In genomic region chr1:61109910-61110309, GRCh38 we compare ENCODE assay signal across 20 cellular contexts.
"Had no signal": no experiment of that assay in that cellular context is flagged by ENCODE, and none has a peak within 500 bp of the region (broad histone marks: within the 10 kb centered on the region; RNA-seq: fewer than 3 reads in every experiment).

No MANE protein-coding gene starts in this region.

- H3K36me3 Mint-ChIP-seq: stimulated activated memory B cell treated with anti-CD40 and anti-IgM and Interleukin-4, amounts not matched to agents 10 μg/mL and 1 μg/mL and 100 μg/mL, for 72 hours had no signal

- H3K9me3 ChIP-seq: esophagus squamous epithelium, neutrophil, psoas muscle, right lobe of liver, thoracic aorta had no signal

- H3K36me3 ChIP-seq: esophagus squamous epithelium, neutrophil, right lobe of liver, thoracic aorta, transverse colon had no signal

- H3K27ac ChIP-seq: foreskin keratinocyte, hepatocyte, neutrophil had no signal

- DNase-seq: cerebellar nuclear complex; esophagus squamous epithelium; foreskin keratinocyte; head of caudate nucleus; left ventricle myocardium superior; mesenchymal stem cell; psoas muscle; retina; stimulated activated CD4-positive, alpha-beta T cell treated with anti-CD3 and anti-CD28 coated beads, Interleukin-4, amount 100 ng/mL, for 1 hour; stimulated activated naive CD8-positive, alpha-beta T cell treated with anti-CD3 and anti-CD28 coated beads, Interleukin-15, amount 100 ng/mL, for 72 hours; substantia nigra; transverse colon had no signal

- H3K27ac Mint-ChIP-seq: dendritic cell treated with granulocyte-macrophage colony-stimulating factor and Interleukin-4, amounts not matched to agents 40 ng/mL and 50 ng/mL, for 4 days; naive thymus-derived CD8-positive, alpha-beta T cell; stimulated activated memory B cell treated with anti-CD40 and anti-IgM and Interleukin-4, amounts not matched to agents 10 μg/mL and 1 μg/mL and 100 μg/mL, for 72 hours; stimulated activated naive CD8-positive, alpha-beta T cell treated with anti-CD3 and anti-CD28 coated beads, Interleukin-15, amount 100 ng/mL, for 72 hours had no signal

- H3K4me1 ChIP-seq: foreskin keratinocyte had no signal

- H3K4me3 ChIP-seq: esophagus squamous epithelium, hepatocyte, lung, psoas muscle, right lobe of liver, thoracic aorta, transverse colon had no signal

- ATAC-seq: foreskin keratinocyte; naive thymus-derived CD8-positive, alpha-beta T cell; stimulated activated memory B cell treated with anti-CD40 and anti-IgM and Interleukin-4, amounts not matched to agents 10 μg/mL and 1 μg/mL and 100 μg/mL, for 72 hours; stimulated activated naive CD8-positive, alpha-beta T cell treated with anti-CD3 and anti-CD28 coated beads, Interleukin-15, amount 100 ng/mL, for 72 hours had no signal

- H3K9me3 Mint-ChIP-seq: dendritic cell treated with granulocyte-macrophage colony-stimulating factor and Interleukin-4, amounts not matched to agents 40 ng/mL and 50 ng/mL, for 4 days; stimulated activated memory B cell treated with anti-CD40 and anti-IgM and Interleukin-4, amounts not matched to agents 10 μg/mL and 1 μg/mL and 100 μg/mL, for 72 hours had no signal

- H3K27me3 ChIP-seq: esophagus squamous epithelium, foreskin keratinocyte, hepatocyte, neutrophil, right lobe of liver, transverse colon had no signal
